20 cellular contexts compared by ENCODE assay signal in genomic region chr19:2683430-2683995, GRCh38. TPM values are rescaled to one million over a fixed set of nuclear protein-coding genes. Genes with fewer than 3 reads are reported as not detected.
"Had no signal": no experiment of that assay in that cellular context is flagged by ENCODE, and none has a peak within 500 bp of the region (broad histone marks: within the 10 kb centered on the region; RNA-seq: fewer than 3 reads in every experiment).

No MANE protein-coding gene starts in this region.

- H3K9ac ChIP-seq: neural progenitor cell had no signal

- H3K27me3 ChIP-seq: esophagus squamous epithelium, gastrocnemius medialis, neural progenitor cell, right atrium auricular region had no signal

- H3K27ac ChIP-seq: coronary artery, gastrocnemius medialis, neural progenitor cell, right atrium auricular region had no signal

- ATAC-seq: activated T-cell treated with anti-CD3 and anti-CD28 coated beads, Interleukin-2, amount 50 U/mL, for 72 hours; gastrocnemius medialis; mucosa of descending colon; naive thymus-derived CD4-positive, alpha-beta T cell had no signal

- H3K4me1 ChIP-seq: gastrocnemius medialis, neural progenitor cell, right atrium auricular region had no signal

- DNase-seq: activated CD4-positive, alpha-beta memory T cell treated with anti-CD3 and anti-CD28 coated beads for 36 hours; activated CD4-positive, alpha-beta T cell treated with anti-CD3 and anti-CD28 coated beads for 4 hours; activated CD4-positive, CD25-positive, alpha-beta regulatory T cell; activated effector memory CD4-positive, alpha-beta T cell treated with Interleukin-2 at 50 U/mL for 16 hours; activated naive CD4-positive, alpha-beta T cell treated with anti-CD3 and anti-CD28 coated beads for 36 hours; activated naive CD8-positive, alpha-beta T cell treated with anti-CD3 and anti-CD28 coated beads, Interleukin-2, amount 10 ng/mL, durations not matched to agents 7 days and 5 days; activated T-cell treated with anti-CD3 and anti-CD28 coated beads, Interleukin-2, amount 50 U/mL, for 72 hours; amniotic stem cell; cerebellar nuclear complex; esophagus squamous epithelium; gastrocnemius medialis; mesendoderm; mucosa of descending colon; naive thymus-derived CD4-positive, alpha-beta T cell; stimulated activated CD4-positive, alpha-beta T cell treated with anti-CD3 and anti-CD28 coated beads, Interleukin-4, amount 100 ng/mL, for 24 hours; T1000; trophoblast cell had no signal

- H3K4me3 ChIP-seq: coronary artery, esophagus squamous epithelium, gastrocnemius medialis, mucosa of descending colon, neural progenitor cell, right atrium auricular region had no signal

- H3K4me2 ChIP-seq: neural progenitor cell had no signal

- H2AFZ ChIP-seq: neural progenitor cell had no signal

- H3K9me3 ChIP-seq: esophagus squamous epithelium, gastrocnemius medialis, mucosa of descending colon, right atrium auricular region had no signal

- H3K36me3 ChIP-seq: esophagus squamous epithelium, gastrocnemius medialis, neural progenitor cell, right atrium auricular region had no signal

RNA-seq across cellular contexts. Expression of gene DIRAS1, which starts 37.7 kb away (rescaled TPM):
- polyA plus RNA-seq: naive thymus-derived CD4-positive, alpha-beta T cell had no signal
